24 cellular contexts compared by ENCODE assay signal in the genomic region with DNA sequence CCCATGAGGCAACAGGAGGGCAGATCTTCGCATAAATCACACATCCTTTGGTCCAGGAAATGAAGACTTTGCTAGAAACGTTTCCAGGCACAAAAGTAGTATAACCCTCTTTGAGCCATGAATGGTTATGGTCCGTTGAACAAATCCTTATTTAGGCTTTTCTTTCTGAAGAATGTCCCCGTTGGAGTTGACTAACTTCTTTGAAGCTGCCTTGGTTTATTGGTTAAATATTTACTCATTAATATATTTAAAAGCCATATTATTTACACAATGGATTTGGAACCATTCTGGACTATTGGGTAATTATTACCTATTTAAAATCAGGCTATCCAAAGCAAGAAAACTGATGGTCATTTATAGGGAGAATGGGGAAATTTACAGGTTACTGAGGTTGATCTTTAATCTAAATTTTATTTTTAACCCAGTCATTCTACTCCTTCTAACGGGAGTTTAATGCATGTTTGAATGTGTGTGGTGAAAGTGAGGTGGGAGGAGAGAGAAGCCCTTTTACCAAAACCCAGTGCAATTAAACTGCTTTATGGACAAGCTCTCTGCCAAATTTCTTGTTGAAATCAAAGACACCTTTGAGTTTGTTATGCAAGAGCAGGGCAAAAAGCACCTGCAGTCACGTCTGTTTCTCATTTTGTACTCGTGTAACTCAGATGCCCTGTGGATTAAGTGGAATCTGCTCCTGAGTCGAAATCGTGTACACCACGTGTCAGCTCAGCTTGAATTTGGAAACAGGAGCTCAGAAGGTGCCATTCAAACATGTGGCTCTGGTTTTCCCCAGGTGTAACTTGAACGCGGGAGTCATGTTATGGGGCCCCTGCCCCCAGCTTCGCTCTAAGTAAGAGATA.
DNase-seq lines count a peak whose midpoint lies in the region; FAIRE-seq and TF ChIP-seq lines count a peak whose summit lies in the region.
"Had no signal": no experiment of that assay in that cellular context is flagged by ENCODE, and none has a peak within 500 bp of the region (broad histone marks: within the 10 kb centered on the region; RNA-seq: fewer than 3 reads in every experiment).

No MANE protein-coding gene starts in this region.

- H3K9me3 ChIP-seq in uterus: no peaks in the 10 kb centered on the region
- H3K9me3 ChIP-seq: tibial nerve had no signal

- H3K4me3 ChIP-seq in uterus: no peak overlapping the region
- H3K4me3 ChIP-seq: heart right ventricle, SK-N-MC, tibial nerve had no signal

- H3K27ac Mint-ChIP-seq in mesothelial cell of epicardium: peak overlapping the region; percentile 19
- H3K27ac Mint-ChIP-seq: activated CD4-positive, alpha-beta T cell treated with anti-CD3 and anti-CD28 coated beads for 36 hours; activated naive CD8-positive, alpha-beta T cell treated with anti-CD3 and anti-CD28 coated beads, Interleukin-2, amount 50 U/mL, for 24 hours; T-helper 17 cell had no signal

- no peak overlapping the region for H3K4me3 Mint-ChIP-seq in mesothelial cell of epicardium
- H3K4me3 Mint-ChIP-seq: activated CD4-positive, alpha-beta T cell treated with anti-CD3 and anti-CD28 coated beads for 36 hours; activated naive CD8-positive, alpha-beta T cell treated with anti-CD3 and anti-CD28 coated beads, Interleukin-2, amount 50 U/mL, for 24 hours; H9; natural killer cell treated with Interleukin-12 subunit alpha and Interleukin-12 subunit beta and Interleukin-15 and Interleukin-18, amount 100 ng/mL, for 72 hours; T-helper 17 cell had no signal

- peaks cover 2% of the 10 kb centered on the region for H3K27me3 Mint-ChIP-seq in mesothelial cell of epicardium (ENCODE audit: low read depth)
- H3K27me3 Mint-ChIP-seq: activated CD4-positive, alpha-beta T cell treated with anti-CD3 and anti-CD28 coated beads for 36 hours had no signal

- POLR2A ChIA-PET in RWPE1 (lab: Yijun Ruan, JAX; ENCODE audit: low non-redundant PET): no interaction called here

- no peaks in the 10 kb centered on the region for H3K9me3 Mint-ChIP-seq in mesothelial cell of epicardium
- H3K9me3 Mint-ChIP-seq: activated naive CD8-positive, alpha-beta T cell treated with anti-CD3 and anti-CD28 coated beads, Interleukin-2, amount 50 U/mL, for 24 hours; H9; natural killer cell treated with Interleukin-12 subunit alpha and Interleukin-12 subunit beta and Interleukin-15 and Interleukin-18, amount 100 ng/mL, for 72 hours had no signal

- CTCF ChIA-PET in RWPE1 (lab: Yijun Ruan, JAX): no interaction called here

- no peaks in the 10 kb centered on the region for H3K36me3 Mint-ChIP-seq in mesothelial cell of epicardium
- H3K36me3 Mint-ChIP-seq: natural killer cell treated with Interleukin-12 subunit alpha and Interleukin-12 subunit beta and Interleukin-15 and Interleukin-18, amount 100 ng/mL, for 72 hours had no signal

- no peaks in the 10 kb centered on the region for H3K4me1 ChIP-seq in uterus
- H3K4me1 ChIP-seq: tibial nerve had no signal

- H3K36me3 ChIP-seq in uterus: no peaks in the 10 kb centered on the region
- H3K36me3 ChIP-seq: heart right ventricle, tibial nerve had no signal

- peaks cover 42% of the 10 kb centered on the region for H3K4me1 Mint-ChIP-seq in mesothelial cell of epicardium
- H3K4me1 Mint-ChIP-seq: activated CD4-positive, alpha-beta T cell treated with anti-CD3 and anti-CD28 coated beads for 36 hours had no signal

- no peak for TF ChIP-seq POLR2A in uterus (IDR thresholded peaks at IDR 0.05)

- TF ChIP-seq CTCF in mesothelial cell of epicardium (IDR thresholded peaks at IDR 0.05; ENCODE audit: unreplicated experiment): no peak
- TF ChIP-seq CTCF in uterus (IDR thresholded peaks at IDR 0.05): no peak
- no peak for TF ChIP-seq CTCF in RWPE1 (conservative IDR thresholded peaks at IDR 0.05; ENCODE audit: low read depth)

- no peaks in the 10 kb centered on the region for H3K27me3 ChIP-seq in uterus
- H3K27me3 ChIP-seq: tibial nerve had no signal

- H3K27ac ChIP-seq in uterus: peak overlapping the region; percentile 53 to 54
- H3K27ac ChIP-seq in RWPE1: no peak overlapping the region; the same call in 1 of the 2 replicates
- H3K27ac ChIP-seq: heart right ventricle, SK-N-MC, tibial nerve had no signal

- intact Hi-C loops in uterus (cut with DNase I; ENCODE audit: low total_unique reads): no loop called here

- peak; percentile 85 for FAIRE-seq in endometrium (lab: Jason Lieb, UNC)

- DNase-seq in NCI-H2171 treated with DMSO at 0.1 percent for 48 hours (lab: John Stamatoyannopoulos, UW) (peak; percentile 46), NCI-H2171 (lab: John Stamatoyannopoulos, UW) (no peak), mesothelial cell of epicardium (ENCODE audit: low spot score in 2 of 2, unreplicated experiment in 2 of 2) (no peak), uterus (no peak), NOMO-1 treated with dmso at 0.1 percent for 144 hours (lab: John Stamatoyannopoulos, UW; ENCODE audit: unreplicated experiment) (no peak), RWPE1 (ENCODE audit: low spot score) (no peak), Ammon's horn (ENCODE audit: low spot score) (no peak)
- DNase-seq: 8988T; activated effector memory CD4-positive, alpha-beta T cell treated with anti-CD3 and anti-CD28 coated beads, Interleukin-2, amount 50 U/mL, for 16 hours; activated naive CD8-positive, alpha-beta T cell treated with anti-CD3 and anti-CD28 coated beads, Interleukin-2, amount 50 U/mL, for 24 hours; AML-193; cerebellar nuclear complex; DND-41; H9; heart right ventricle; left ventricle myocardium superior; NCI-H1092; NCI-H2029 treated with DMSO at 0.1 percent for 48 hours; T-helper 17 cell had no signal
